Comparison of ENCODE assay signal across 8 cellular contexts in the genomic region with DNA sequence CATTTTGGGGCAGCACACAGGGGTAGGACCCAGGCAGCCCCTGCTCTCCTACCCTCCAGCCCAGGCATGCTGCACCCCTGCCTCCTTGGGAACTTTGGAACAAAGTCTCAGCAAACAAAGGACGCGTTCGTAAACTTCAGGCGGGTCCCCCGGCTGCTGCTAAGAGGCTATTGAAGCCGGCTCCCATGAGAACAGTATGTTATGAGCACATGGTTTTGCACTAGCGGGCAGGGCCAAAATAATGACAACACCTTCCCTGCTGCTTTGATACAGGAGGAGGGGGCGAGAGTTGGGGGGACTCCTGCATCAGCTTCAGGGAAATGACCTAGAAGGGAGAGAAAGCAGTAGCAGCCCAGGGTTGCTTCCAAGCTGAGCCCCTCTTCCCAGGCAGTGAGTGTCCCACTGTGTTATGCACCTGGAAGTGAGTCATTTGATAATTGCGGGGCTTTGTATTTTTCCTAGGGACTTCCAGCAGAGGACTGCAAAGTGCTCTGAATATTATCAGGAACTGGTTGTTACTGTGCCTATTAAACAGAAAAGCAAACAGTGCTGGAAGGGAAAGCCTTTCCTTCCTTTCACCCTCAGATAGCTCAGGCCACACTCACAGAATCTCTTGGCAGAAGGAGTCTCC. TPM values are rescaled to one million over a fixed set of nuclear protein-coding genes. Genes with fewer than 3 reads are reported as not detected.
DNase-seq lines count a peak whose midpoint lies in the region; ATAC-seq and TF ChIP-seq lines count a peak whose summit lies in the region.

No MANE protein-coding gene starts in this region.

- H3K4me1 Mint-ChIP-seq in endothelial cell (ENCODE audit: unreplicated experiment) (peaks cover 71% of the 10 kb centered on the region), naive B cell (peaks cover 76 to 97% (median 84%) of the 10 kb centered on the region in 3 donors)

- peak overlapping the region; percentile 62 for H3K27ac Mint-ChIP-seq in endothelial cell (ENCODE audit: unreplicated experiment)
- H3K27ac Mint-ChIP-seq in naive B cell: peak overlapping the region in 5 of 6 donors; percentile 39 to 96 (median 86)

- H3K4me3 Mint-ChIP-seq in endothelial cell (ENCODE audit: unreplicated experiment) (peak overlapping the region; percentile 42), naive B cell (peak overlapping the region in 7 of 8 donors; percentile 1 to 70 (median 59))

- H3K9me3 Mint-ChIP-seq in endothelial cell (ENCODE audit: unreplicated experiment) (no peaks in the 10 kb centered on the region), naive B cell (no peaks in the 10 kb centered on the region)

- H3K36me3 Mint-ChIP-seq in endothelial cell (ENCODE audit: low read depth, unreplicated experiment) (peaks cover 16% of the 10 kb centered on the region), naive B cell (no peaks in the 10 kb centered on the region)

- H3K27me3 Mint-ChIP-seq in endothelial cell (ENCODE audit: unreplicated experiment) (peaks cover 14% of the 10 kb centered on the region), naive B cell (no peaks in the 10 kb centered on the region)

- ATAC-seq in naive B cell (ENCODE audit: low read depth in 2 of 2) (no peak), GM18511 (IDR thresholded peaks at IDR 0.05; ENCODE audit: unreplicated experiment) (no peak)

- DNase-seq in DMS153 treated with DMSO at 0.1 percent for 48 hours (lab: John Stamatoyannopoulos, UW; ENCODE audit: unreplicated experiment) (peak; percentile 83), NCI-H69 (lab: John Stamatoyannopoulos, UW) (peak; percentile 95), endothelial cell (ENCODE audit: low spot score) (no peak), naive B cell (no peak), cerebellum (ENCODE audit: low spot score) (no peak), NCI-H2196 treated with DMSO at 0.1 percent for 48 hours (lab: John Stamatoyannopoulos, UW; ENCODE audit: unreplicated experiment) (no peak)
- no peak for DNase-seq in stimulated activated CD4-positive, alpha-beta T cell treated with anti-CD3 and anti-CD28 coated beads, Interleukin-4, amount 100 ng/mL, for 24 hours

- TF ChIP-seq CTCF in endothelial cell (IDR thresholded peaks at IDR 0.05; ENCODE audit: unreplicated experiment): no peak

RNA-seq across cellular contexts. Expression of a gene that starts 6.9 kb away (rescaled TPM):
- total RNA-seq in endothelial cell (ENCODE audit: unreplicated experiment) (16.3 TPM), cerebellum (4.3 TPM)
- polyA plus RNA-seq in naive B cell (ENCODE audit: low read depth in 6 of 6): 10 to 100 TPM; 16.5 to 34.4 (median 19.6) TPM

RNA-seq across cellular contexts. Expression of a gene that starts 22.3 kb away (rescaled TPM):
- total RNA-seq in endothelial cell (ENCODE audit: unreplicated experiment) (0.28 TPM), cerebellum (0.45 TPM)
- not detected for polyA plus RNA-seq in naive B cell (ENCODE audit: low read depth in 6 of 6)

Comparison
In these comparisons a context has a peak if more than half of its experiments do, and no peak if none do; other contexts are left out.
1. DNase-seq: peak in DMS153 treated with DMSO at 0.1 percent for 48 hours (single experiment) and NCI-H69 (single experiment); none in endothelial cell (single experiment), naive B cell (single experiment), stimulated activated CD4-positive, alpha-beta T cell treated with anti-CD3 and anti-CD28 coated beads, Interleukin-4, amount 100 ng/mL, for 24 hours (single experiment), cerebellum (single experiment) and NCI-H2196 treated with DMSO at 0.1 percent for 48 hours (single experiment).